10 cellular contexts compared by ENCODE assay signal in genomic region chr11:704799-705645, GRCh38. TPM values are rescaled to one million over a fixed set of nuclear protein-coding genes. Genes with fewer than 3 reads are reported as not detected.
DNase-seq lines count a peak whose midpoint lies in the region; ATAC-seq and TF ChIP-seq lines count a peak whose summit lies in the region.
"Had no signal": no experiment of that assay in that cellular context is flagged by ENCODE, and none has a peak within 500 bp of the region (broad histone marks: within the 10 kb centered on the region; RNA-seq: fewer than 3 reads in every experiment).

No MANE protein-coding gene starts in this region.

- peaks cover 3% of the 10 kb centered on the region for H3K4me1 Mint-ChIP-seq in activated naive CD8-positive, alpha-beta T cell treated with anti-CD3 and anti-CD28 coated beads, Interleukin-2, amount 10 ng/mL, durations not matched to agents 7 days and 5 days
- peaks cover 5% of the 10 kb centered on the region for H3K4me1 Mint-ChIP-seq in activated naive CD8-positive, alpha-beta T cell treated with anti-CD3 and anti-CD28 coated beads for 36 hours
- peaks cover 3 to 5% of the 10 kb centered on the region in 2 donors for H3K4me1 Mint-ChIP-seq in effector memory CD8-positive, alpha-beta T cell (ENCODE audit: low read depth in 2 of 2)
- no peaks in the 10 kb centered on the region for H3K4me1 Mint-ChIP-seq in activated T-cell treated with anti-CD3 and anti-CD28 coated beads, Interleukin-2, amount 50 U/mL, for 4 hours (ENCODE audit: low read depth)

- peaks cover 3% of the 10 kb centered on the region for H3K36me3 Mint-ChIP-seq in activated naive CD8-positive, alpha-beta T cell treated with anti-CD3 and anti-CD28 coated beads, Interleukin-2, amount 10 ng/mL, durations not matched to agents 7 days and 5 days
- H3K36me3 Mint-ChIP-seq in activated naive CD8-positive, alpha-beta T cell treated with anti-CD3 and anti-CD28 coated beads for 36 hours: no peaks in the 10 kb centered on the region
- no peaks in the 10 kb centered on the region for H3K36me3 Mint-ChIP-seq in effector memory CD8-positive, alpha-beta T cell (ENCODE audit: insufficient read depth)
- H3K36me3 Mint-ChIP-seq in activated T-cell treated with anti-CD3 and anti-CD28 coated beads, Interleukin-2, amount 50 U/mL, for 4 hours (ENCODE audit: insufficient read depth): peaks cover 3% of the 10 kb centered on the region
- H3K36me3 Mint-ChIP-seq: naive B cell had no signal

- no peak for DNase-seq in activated naive CD8-positive, alpha-beta T cell treated with anti-CD3 and anti-CD28 coated beads, Interleukin-2, amount 10 ng/mL, durations not matched to agents 7 days and 5 days
- no peak for DNase-seq in activated naive CD8-positive, alpha-beta T cell treated with anti-CD3 and anti-CD28 coated beads for 36 hours
- no peak for DNase-seq in effector memory CD8-positive, alpha-beta T cell
- DNase-seq in mucosa of descending colon (peak; percentile 85 to 92 (median 90)), ureter (ENCODE audit: low spot score) (peak; percentile 82)
- no peak for DNase-seq in activated T-cell treated with anti-CD3 and anti-CD28 coated beads, Interleukin-2, amount 50 U/mL, for 4 hours
- DNase-seq: naive B cell had no signal

- peaks cover 52% of the 10 kb centered on the region for H3K4me1 ChIP-seq in mucosa of descending colon (ENCODE audit: low read depth)

- no peaks in the 10 kb centered on the region for H3K9me3 ChIP-seq in mucosa of descending colon

- H3K9me3 Mint-ChIP-seq in activated naive CD8-positive, alpha-beta T cell treated with anti-CD3 and anti-CD28 coated beads, Interleukin-2, amount 10 ng/mL, durations not matched to agents 7 days and 5 days: no peaks in the 10 kb centered on the region
- no peaks in the 10 kb centered on the region for H3K9me3 Mint-ChIP-seq in activated naive CD8-positive, alpha-beta T cell treated with anti-CD3 and anti-CD28 coated beads for 36 hours
- H3K9me3 Mint-ChIP-seq in effector memory CD8-positive, alpha-beta T cell: no peaks in the 10 kb centered on the region
- H3K9me3 Mint-ChIP-seq in activated T-cell treated with anti-CD3 and anti-CD28 coated beads, Interleukin-2, amount 50 U/mL, for 4 hours: no peaks in the 10 kb centered on the region
- H3K9me3 Mint-ChIP-seq: naive B cell had no signal

- H3K4me3 ChIP-seq in mucosa of descending colon: no peak overlapping the region
- H3K4me3 ChIP-seq: SK-N-MC had no signal

- H3K27ac Mint-ChIP-seq in activated naive CD8-positive, alpha-beta T cell treated with anti-CD3 and anti-CD28 coated beads, Interleukin-2, amount 10 ng/mL, durations not matched to agents 7 days and 5 days: peak overlapping the region; percentile 61
- no peak overlapping the region for H3K27ac Mint-ChIP-seq in activated naive CD8-positive, alpha-beta T cell treated with anti-CD3 and anti-CD28 coated beads for 36 hours
- no peak overlapping the region for H3K27ac Mint-ChIP-seq in effector memory CD8-positive, alpha-beta T cell

- intact Hi-C loops in mucosa of descending colon (cut with DNase I, micrococcal nuclease): no loop called here

- ATAC-seq in activated naive CD8-positive, alpha-beta T cell treated with anti-CD3 and anti-CD28 coated beads, Interleukin-2, amount 10 ng/mL, durations not matched to agents 7 days and 5 days (ENCODE audit: low read depth): peak; percentile 50
- no peak for ATAC-seq in effector memory CD8-positive, alpha-beta T cell (replicated peaks)
- ATAC-seq in mucosa of descending colon (peak; percentile 76), GM18502 (IDR thresholded peaks at IDR 0.05; ENCODE audit: poor library complexity, unreplicated experiment) (no peak), GM18858 (IDR thresholded peaks at IDR 0.05; ENCODE audit: unreplicated experiment) (no peak)
- ATAC-seq in activated T-cell treated with anti-CD3 and anti-CD28 coated beads, Interleukin-2, amount 50 U/mL, for 4 hours: no peak

- TF ChIP-seq CTCF in mucosa of descending colon (IDR thresholded peaks at IDR 0.05): no peak

- peaks cover 8% of the 10 kb centered on the region for H3K27me3 Mint-ChIP-seq in activated naive CD8-positive, alpha-beta T cell treated with anti-CD3 and anti-CD28 coated beads, Interleukin-2, amount 10 ng/mL, durations not matched to agents 7 days and 5 days
- H3K27me3 Mint-ChIP-seq in activated naive CD8-positive, alpha-beta T cell treated with anti-CD3 and anti-CD28 coated beads for 36 hours: peaks cover 21% of the 10 kb centered on the region
- peaks cover 12 to 30% of the 10 kb centered on the region in 2 donors for H3K27me3 Mint-ChIP-seq in effector memory CD8-positive, alpha-beta T cell
- peaks cover 15% of the 10 kb centered on the region for H3K27me3 Mint-ChIP-seq in activated T-cell treated with anti-CD3 and anti-CD28 coated beads, Interleukin-2, amount 50 U/mL, for 4 hours (ENCODE audit: low read depth)

- no peaks in the 10 kb centered on the region for H3K36me3 ChIP-seq in mucosa of descending colon (ENCODE audit: low read depth)

- POLR2A ChIA-PET in activated naive CD8-positive, alpha-beta T cell treated with anti-CD3 and anti-CD28 coated beads, Interleukin-2, amount 10 ng/mL, durations not matched to agents 7 days and 5 days (lab: Charles Lee): interaction anchor here (0.6 to 2.0 kb wide), 3 partner anchors 8 to 14 kb away, joined by 3 to 7 read pairs (median 3); partner anchors contain the start of genes DEAF1 and TMEM80

- H3K4me3 Mint-ChIP-seq in activated naive CD8-positive, alpha-beta T cell treated with anti-CD3 and anti-CD28 coated beads, Interleukin-2, amount 10 ng/mL, durations not matched to agents 7 days and 5 days: peak overlapping the region; percentile 25
- no peak overlapping the region for H3K4me3 Mint-ChIP-seq in activated naive CD8-positive, alpha-beta T cell treated with anti-CD3 and anti-CD28 coated beads for 36 hours
- H3K4me3 Mint-ChIP-seq in effector memory CD8-positive, alpha-beta T cell: peak overlapping the region; percentile 33 to 37
- H3K4me3 Mint-ChIP-seq in activated T-cell treated with anti-CD3 and anti-CD28 coated beads, Interleukin-2, amount 50 U/mL, for 4 hours: no peak overlapping the region

RNA-seq across cellular contexts. Expression of gene EPS8L2, which starts 1.0 kb away (rescaled TPM):
- 10 to 100 TPM; 19.0 to 24.5 TPM for total RNA-seq in activated naive CD8-positive, alpha-beta T cell treated with anti-CD3 and anti-CD28 coated beads, Interleukin-2, amount 10 ng/mL, durations not matched to agents 7 days and 5 days
- 10 to 100 TPM; 13.3 to 15.9 TPM for total RNA-seq in activated naive CD8-positive, alpha-beta T cell treated with anti-CD3 and anti-CD28 coated beads for 36 hours
- total RNA-seq in mucosa of descending colon: 100 to 1,000 TPM; 176 to 335 (median 253) TPM
- 156 TPM for total RNA-seq in ureter
- total RNA-seq in activated T-cell treated with anti-CD3 and anti-CD28 coated beads, Interleukin-2, amount 50 U/mL, for 4 hours: 10 to 100 TPM in 1 of 3 donors, 1 to 10 TPM in 2; 5.2 to 13.0 (median 7.0) TPM

RNA-seq across cellular contexts. Expression of gene TMEM80, which starts 9.4 kb away (rescaled TPM):
- total RNA-seq in activated naive CD8-positive, alpha-beta T cell treated with anti-CD3 and anti-CD28 coated beads, Interleukin-2, amount 10 ng/mL, durations not matched to agents 7 days and 5 days: 10 to 100 TPM; 38.9 to 39.7 TPM
- total RNA-seq in activated naive CD8-positive, alpha-beta T cell treated with anti-CD3 and anti-CD28 coated beads for 36 hours: 1 to 10 TPM; 7.6 to 9.2 TPM
- 10 to 100 TPM; 31.6 to 43.1 (median 38.0) TPM for total RNA-seq in mucosa of descending colon
- total RNA-seq in ureter: 32.5 TPM
- 1 to 10 TPM; 6.8 to 7.5 (median 7.0) TPM for total RNA-seq in activated T-cell treated with anti-CD3 and anti-CD28 coated beads, Interleukin-2, amount 50 U/mL, for 4 hours

RNA-seq across cellular contexts. Expression of gene DEAF1, which starts 10.0 kb away (rescaled TPM):
- total RNA-seq in activated naive CD8-positive, alpha-beta T cell treated with anti-CD3 and anti-CD28 coated beads, Interleukin-2, amount 10 ng/mL, durations not matched to agents 7 days and 5 days: 10 to 100 TPM; 33.1 to 36.0 TPM
- total RNA-seq in activated naive CD8-positive, alpha-beta T cell treated with anti-CD3 and anti-CD28 coated beads for 36 hours: 10 to 100 TPM; 46.1 to 49.7 TPM
- total RNA-seq in mucosa of descending colon (10 to 100 TPM; 25.1 to 35.7 (median 25.9) TPM), ureter (36.9 TPM)
- total RNA-seq in activated T-cell treated with anti-CD3 and anti-CD28 coated beads, Interleukin-2, amount 50 U/mL, for 4 hours: 10 to 100 TPM; 53.1 to 59.6 (median 54.5) TPM

RNA-seq across cellular contexts. Expression of gene TALDO1, which starts 42.2 kb away (rescaled TPM):
- total RNA-seq in activated naive CD8-positive, alpha-beta T cell treated with anti-CD3 and anti-CD28 coated beads, Interleukin-2, amount 10 ng/mL, durations not matched to agents 7 days and 5 days: 100 to 1,000 TPM; 199 to 206 TPM
- total RNA-seq in activated naive CD8-positive, alpha-beta T cell treated with anti-CD3 and anti-CD28 coated beads for 36 hours: 100 to 1,000 TPM; 231 to 243 TPM
- total RNA-seq in mucosa of descending colon (100 to 1,000 TPM; 101 to 158 (median 128) TPM), ureter (172 TPM)
- total RNA-seq in activated T-cell treated with anti-CD3 and anti-CD28 coated beads, Interleukin-2, amount 50 U/mL, for 4 hours: 100 to 1,000 TPM; 281 to 316 (median 313) TPM

Comparison
In these comparisons a context has a peak if more than half of its experiments do, and no peak if none do; other contexts are left out.
1. H3K4me3 Mint-ChIP-seq: peak in activated naive CD8-positive, alpha-beta T cell treated with anti-CD3 and anti-CD28 coated beads, Interleukin-2, amount 10 ng/mL, durations not matched to agents 7 days and 5 days (single experiment) and effector memory CD8-positive, alpha-beta T cell (2 of 2); none in activated naive CD8-positive, alpha-beta T cell treated with anti-CD3 and anti-CD28 coated beads for 36 hours (single experiment) and activated T-cell treated with anti-CD3 and anti-CD28 coated beads, Interleukin-2, amount 50 U/mL, for 4 hours (single experiment).
2. ATAC-seq: peak in activated naive CD8-positive, alpha-beta T cell treated with anti-CD3 and anti-CD28 coated beads, Interleukin-2, amount 10 ng/mL, durations not matched to agents 7 days and 5 days (single experiment) and mucosa of descending colon (single experiment); none in effector memory CD8-positive, alpha-beta T cell (single experiment), activated T-cell treated with anti-CD3 and anti-CD28 coated beads, Interleukin-2, amount 50 U/mL, for 4 hours (0 of 2), GM18502 (single experiment) and GM18858 (single experiment).
3. DNase-seq: peak in mucosa of descending colon (3 of 3) and ureter (single experiment); none in activated naive CD8-positive, alpha-beta T cell treated with anti-CD3 and anti-CD28 coated beads, Interleukin-2, amount 10 ng/mL, durations not matched to agents 7 days and 5 days (single experiment), activated naive CD8-positive, alpha-beta T cell treated with anti-CD3 and anti-CD28 coated beads for 36 hours (single experiment), effector memory CD8-positive, alpha-beta T cell (0 of 3) and activated T-cell treated with anti-CD3 and anti-CD28 coated beads, Interleukin-2, amount 50 U/mL, for 4 hours (single experiment).